In genomic region chr1:83405789-83406188, GRCh38 we compare ENCODE assay signal across 8 cellular contexts.
DNase-seq lines count a peak whose midpoint lies in the region; ATAC-seq, FAIRE-seq and TF ChIP-seq lines count a peak whose summit lies in the region.
"Not testable (repeated sequence)": the region's sequence is repeated elsewhere in the genome, so short reads cannot be mapped to it uniquely, and the experiment has no call there.

No MANE protein-coding gene starts in this region.

- WGBS in GM12878 (ENCODE audit: insufficient coverage, insufficient replicate concordance, low lambda C conversion rate, missing lambda C conversion rate): 9% methylated on average over 1 of the region's 1 CpG

- ATAC-seq in GM18511 (IDR thresholded peaks at IDR 0.05; ENCODE audit: unreplicated experiment): peak; percentile 71
- ATAC-seq in GM19025 (IDR thresholded peaks at IDR 0.05; ENCODE audit: low read depth, unreplicated experiment): peak; percentile 57
- peak; percentile 63 for ATAC-seq in GM19463 (IDR thresholded peaks at IDR 0.05; ENCODE audit: unreplicated experiment)
- peak; percentile 52 for ATAC-seq in GM21619 (IDR thresholded peaks at IDR 0.05; ENCODE audit: unreplicated experiment)
- peak; percentile 54 for ATAC-seq in HG02870 (IDR thresholded peaks at IDR 0.05; ENCODE audit: unreplicated experiment)
- peak; percentile 80 for ATAC-seq in HG03108 (IDR thresholded peaks at IDR 0.05; ENCODE audit: unreplicated experiment)
- ATAC-seq in HG03520 (IDR thresholded peaks at IDR 0.05; ENCODE audit: unreplicated experiment): peak; percentile 52
- ATAC-seq in GM12878: peak; percentile 80

- H3K4me1 ChIP-seq in GM12878 (ENCODE audit: control insufficient read depth, insufficient read depth, low read length): not testable (repeated sequence)

- H3K9me3 ChIP-seq in GM12878 (replicated peaks; ENCODE audit: control insufficient read depth, insufficient read depth, low read length): not testable (repeated sequence)

- H3K79me2 ChIP-seq in GM12878 (ENCODE audit: control insufficient read depth, insufficient read depth, low read length): not testable (repeated sequence)

- not testable (repeated sequence) for H4K20me1 ChIP-seq in GM12878 (ENCODE audit: control insufficient read depth, insufficient read depth)

- H2AFZ ChIP-seq in GM12878 (ENCODE audit: control insufficient read depth, low read depth, low read length): peak overlapping the region; percentile 44; the same call in 1 of the 2 replicates

- H3K27me3 ChIP-seq in GM12878 (replicated peaks in 1 of 2; ENCODE audit: control insufficient read depth in 2 of 2, insufficient read depth in 2 of 2, low read length in 1 of 2): not testable (repeated sequence)

- RAD21 ChIA-PET in GM12878 (lab: Charles Lee; ENCODE audit: unreplicated experiment): not testable (repeated sequence)

- peak overlapping the region; percentile 42; the same call in 1 of the 2 replicates for H3K27ac ChIP-seq in GM12878 (ENCODE audit: control insufficient read depth, insufficient read depth)

- not testable (repeated sequence) for TF ChIP-seq POLR2A in GM12878 (IDR thresholded peaks at IDR 0.05; ENCODE audit: low read depth, low read length)

- intact Hi-C loops in GM12878 (cut with micrococcal nuclease; ENCODE audit: unreplicated experiment): not testable (repeated sequence)

- not testable (repeated sequence) for TF ChIP-seq EP300 in GM12878 (IDR thresholded peaks at IDR 0.05; ENCODE audit: borderline replicate concordance in 1 of 2, control insufficient read depth in 1 of 2, low read depth in 2 of 2, low read length in 2 of 2)

- 0 out of 2 replicates have a peak overlapping the region, but pooled peaks have one; percentile 15 for H3K4me3 ChIP-seq in GM12878

- DNase-seq in GM12878 (ENCODE audit: low read depth, low spot score): not testable (repeated sequence)

- H3K36me3 ChIP-seq in GM12878 (ENCODE audit: control insufficient read depth in 2 of 2, insufficient read depth in 2 of 2, low read length in 1 of 2): not testable (repeated sequence)

- TF ChIP-seq RAD21 in GM12878 (IDR thresholded peaks at IDR 0.05; ENCODE audit: insufficient read depth, low read depth, low read length): not testable (repeated sequence)

- not testable (repeated sequence) for FAIRE-seq in GM12878 (lab: Jason Lieb, UNC)

- not testable (repeated sequence) for BruUV-seq in GM12878 (replicated peaks; lab: Mats Ljungman, UMichigan)

- in situ Hi-C loops in GM12878 (cut with MboI): not testable (repeated sequence)

- H3K9ac ChIP-seq in GM12878 (ENCODE audit: control insufficient read depth, insufficient read depth, low read length): not testable (repeated sequence)

- TF ChIP-seq CTCF in GM12878 (IDR thresholded peaks at IDR 0.05 in 2 of 3, conservative IDR thresholded peaks at IDR 0.05 in 1 of 3; ENCODE audit: control insufficient read depth in 2 of 3, extremely low read depth in 1 of 3, insufficient read depth in 1 of 3, low read depth in 3 of 3, low read length in 3 of 3): not testable (repeated sequence)

- H3K4me2 ChIP-seq in GM12878 (ENCODE audit: control insufficient read depth, insufficient read depth): peak overlapping the region; percentile 19; the same call in 1 of the 2 replicates

- POLR2A ChIA-PET in GM12878 (lab: Charles Lee): not testable (repeated sequence)

- SMC1A ChIA-PET in GM12878 (lab: Charles Lee; ENCODE audit: uncharacterized antibody, unreplicated experiment): not testable (repeated sequence)

- CTCF ChIA-PET in GM12878 (lab: Yijun Ruan, JAX): not testable (repeated sequence)
